In the genomic region with DNA sequence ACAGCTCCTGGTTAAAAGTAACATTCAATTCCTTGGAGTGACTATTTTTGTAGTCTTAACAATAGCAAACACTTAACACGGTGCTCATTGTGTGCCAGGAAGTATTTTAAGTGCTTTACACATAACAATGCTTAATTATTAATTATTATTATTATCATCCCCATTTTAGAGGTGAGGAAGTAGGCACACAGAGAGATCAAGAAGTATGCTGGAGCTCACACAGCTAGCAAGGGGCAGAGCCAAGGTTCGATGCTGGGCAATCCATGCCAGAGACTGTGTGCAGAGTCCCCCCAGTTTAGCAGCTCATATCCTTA, we compare ENCODE assay signal across 16 cellular contexts. TPM values are rescaled to one million over a fixed set of nuclear protein-coding genes. Genes with fewer than 3 reads are reported as not detected.
A peak's percentile ranks its signal among the peaks of the same experiment; 100 is the strongest.
DNase-seq lines count a peak whose midpoint lies in the region; ATAC-seq, FAIRE-seq and TF ChIP-seq lines count a peak whose summit lies in the region.
"Had no signal": no experiment of that assay in that cellular context is flagged by ENCODE, and none has a peak within 500 bp of the region (broad histone marks: within the 10 kb centered on the region; RNA-seq: fewer than 3 reads in every experiment).

No MANE protein-coding gene starts in this region.

- H3K27ac Mint-ChIP-seq in activated T-cell treated with anti-CD3 and anti-CD28 coated beads, Interleukin-2, amount 50 U/mL, for 24 hours = peak overlapping the region; percentile 99
- peak overlapping the region; percentile 66 to 80 for H3K27ac Mint-ChIP-seq in effector memory CD8-positive, alpha-beta T cell

- no peaks in the 10 kb centered on the region for H3K9me3 Mint-ChIP-seq in activated T-cell treated with anti-CD3 and anti-CD28 coated beads, Interleukin-2, amount 50 U/mL, for 24 hours
- no peaks in the 10 kb centered on the region for H3K9me3 Mint-ChIP-seq in effector memory CD8-positive, alpha-beta T cell

- H3K27ac ChIP-seq in OCI-LY3 (ENCODE audit: low read length) (no peak overlapping the region), small intestine (ENCODE audit: low read depth in 1 of 2, low read length in 1 of 2) (no peak overlapping the region), left lung (no peak overlapping the region)
- H3K27ac ChIP-seq: heart left ventricle had no signal

- no peaks in the 10 kb centered on the region for H3K27me3 ChIP-seq in OCI-LY3 (ENCODE audit: low read depth, low read length)
- no peaks in the 10 kb centered on the region for H3K27me3 ChIP-seq in skeletal muscle satellite cell (ENCODE audit: control insufficient read depth, insufficient read depth, low read length)
- no peaks in the 10 kb centered on the region for H3K27me3 ChIP-seq in small intestine (ENCODE audit: control insufficient read depth in 2 of 2, insufficient read depth in 2 of 2, low read length in 2 of 2)
- no peaks in the 10 kb centered on the region for H3K27me3 ChIP-seq in left lung
- H3K27me3 ChIP-seq: esophagus squamous epithelium had no signal

- no peaks in the 10 kb centered on the region for H3K27me3 Mint-ChIP-seq in activated T-cell treated with anti-CD3 and anti-CD28 coated beads, Interleukin-2, amount 50 U/mL, for 24 hours
- H3K27me3 Mint-ChIP-seq in effector memory CD8-positive, alpha-beta T cell = no peaks in the 10 kb centered on the region

- peaks cover 63% of the 10 kb centered on the region for H3K4me1 Mint-ChIP-seq in activated T-cell treated with anti-CD3 and anti-CD28 coated beads, Interleukin-2, amount 50 U/mL, for 24 hours (ENCODE audit: low read depth)
- peaks cover 46% of the 10 kb centered on the region in 2 donors for H3K4me1 Mint-ChIP-seq in effector memory CD8-positive, alpha-beta T cell (ENCODE audit: low read depth in 2 of 2)

- H2AFZ ChIP-seq in OCI-LY3 (ENCODE audit: low read depth, low read length) = no peak overlapping the region

- no peak for DNase-seq in activated T-cell treated with anti-CD3 and anti-CD28 coated beads, Interleukin-2, amount 50 U/mL, for 24 hours
- DNase-seq in activated T-cell treated with anti-CD3 and anti-CD28 coated beads for 4 hours (no peak), small intestine (no peak), left lung (no peak)
- no peak for DNase-seq in effector memory CD8-positive, alpha-beta T cell
- DNase-seq: DND-41, esophagus squamous epithelium, heart left ventricle, KG1, left ventricle myocardium superior, NCI-H1092 treated with DMSO at 0.1 percent for 48 hours, NCI-H2081, NCI-H524 had no signal

- TF ChIP-seq CTCF in OCI-LY3 (IDR thresholded peaks at IDR 0.05; ENCODE audit: low read depth, low read length) = no peak
- no peak for TF ChIP-seq CTCF in left lung (IDR thresholded peaks at IDR 0.05)

- H3K36me3 ChIP-seq in OCI-LY3 (replicated peaks; ENCODE audit: low read depth, low read length) (peaks cover 3% of the 10 kb centered on the region), skeletal muscle satellite cell (ENCODE audit: insufficient read depth, low read length) (no peaks in the 10 kb centered on the region), small intestine (ENCODE audit: control insufficient read depth in 2 of 2, insufficient read depth in 2 of 2, low read length in 2 of 2) (no peaks in the 10 kb centered on the region), left lung (no peaks in the 10 kb centered on the region)
- H3K36me3 ChIP-seq: esophagus squamous epithelium, heart left ventricle had no signal

- no peak overlapping the region for H3K4me3 ChIP-seq in OCI-LY3 (ENCODE audit: low read length)
- H3K4me3 ChIP-seq in skeletal muscle satellite cell (ENCODE audit: low read length) = peak overlapping the region; percentile 26
- no peak overlapping the region for H3K4me3 ChIP-seq in small intestine (ENCODE audit: low read depth in 1 of 2, low read length in 2 of 2)
- no peak overlapping the region for H3K4me3 ChIP-seq in left lung
- H3K4me3 ChIP-seq: esophagus squamous epithelium, heart left ventricle had no signal

- no peak overlapping the region for H3K4me3 Mint-ChIP-seq in activated T-cell treated with anti-CD3 and anti-CD28 coated beads, Interleukin-2, amount 50 U/mL, for 24 hours
- H3K4me3 Mint-ChIP-seq in effector memory CD8-positive, alpha-beta T cell = no peak overlapping the region

- H4K20me1 ChIP-seq in OCI-LY3 (ENCODE audit: insufficient read depth, low read length) = no peaks in the 10 kb centered on the region

- no peaks in the 10 kb centered on the region for H3K36me3 Mint-ChIP-seq in activated T-cell treated with anti-CD3 and anti-CD28 coated beads, Interleukin-2, amount 50 U/mL, for 24 hours (ENCODE audit: low read depth)
- peaks cover 2% of the 10 kb centered on the region for H3K36me3 Mint-ChIP-seq in effector memory CD8-positive, alpha-beta T cell (ENCODE audit: insufficient read depth)

- H3K4me2 ChIP-seq in OCI-LY3 (ENCODE audit: low read length) (peak overlapping the region; percentile 97), skeletal muscle satellite cell (ENCODE audit: low read length) (peak overlapping the region; percentile 67)

- peaks cover 71% of the 10 kb centered on the region for H3K4me1 ChIP-seq in OCI-LY3 (ENCODE audit: low read length)
- peaks cover 55% of the 10 kb centered on the region for H3K4me1 ChIP-seq in skeletal muscle satellite cell (ENCODE audit: control insufficient read depth, insufficient read depth, low read length)
- H3K4me1 ChIP-seq in small intestine (ENCODE audit: control insufficient read depth in 2 of 2, insufficient read depth in 1 of 2, low read depth in 1 of 2, low read length in 1 of 2) = peaks cover 0 to 5% of the 10 kb centered on the region in 2 donors
- peaks cover 0 to 27% of the 10 kb centered on the region in 2 donors for H3K4me1 ChIP-seq in left lung

- peaks cover 2% of the 10 kb centered on the region; the same call in 1 of the 2 replicates for H3K9me3 ChIP-seq in OCI-LY3 (ENCODE audit: insufficient read depth, low read length)
- H3K9me3 ChIP-seq in skeletal muscle satellite cell (replicated peaks; ENCODE audit: low read length) = no peaks in the 10 kb centered on the region
- no peaks in the 10 kb centered on the region for H3K9me3 ChIP-seq in small intestine (ENCODE audit: control insufficient read depth, low read depth)
- no peaks in the 10 kb centered on the region for H3K9me3 ChIP-seq in left lung
- H3K9me3 ChIP-seq: esophagus squamous epithelium, heart left ventricle had no signal

- intact Hi-C loops in left lung (cut with DNase I) = loop anchor here in 1 of 2 donors (5.0 kb wide), 1 partner anchor 194 kb away; no protein-coding TSS in a partner anchor

- FAIRE-seq in small intestine (lab: Jason Lieb, UNC) = no peak

- ATAC-seq in effector memory CD8-positive, alpha-beta T cell (replicated peaks) = no peak
- ATAC-seq in left lung (no peak), GM21423 (IDR thresholded peaks at IDR 0.05; ENCODE audit: unreplicated experiment) (no peak)
- ATAC-seq: left ventricle myocardium superior had no signal

- no peaks in the 10 kb centered on the region for H3K79me2 ChIP-seq in OCI-LY3 (ENCODE audit: low read length)

- WGBS in small intestine, 3 donors = 38 to 50% (median 47%) methylated on average over 2 of the region's 2 CpGs

- H3K9ac ChIP-seq in OCI-LY3 (ENCODE audit: low read length) = no peak overlapping the region
- H3K9ac ChIP-seq in skeletal muscle satellite cell (ENCODE audit: low read depth, low read length) = peak overlapping the region; percentile 83

RNA-seq across cellular contexts. Expression of a gene that starts 48.2 kb away (rescaled TPM):
- 5.2 and 8.9 TPM in 2 replicates for total RNA-seq in skeletal muscle satellite cell (2012; rRNA removed)
- 10 to 100 TPM; 11.3 to 12.3 (median 11.7) TPM for polyA plus RNA-seq in small intestine
- 10 to 100 TPM; 24.2 to 26.2 TPM for total RNA-seq in left lung
